ENCODE assay signal across 25 cellular contexts in genomic region chr12:121963341-121964018, GRCh38. TPM values are rescaled to one million over a fixed set of nuclear protein-coding genes. Genes with fewer than 3 reads are reported as not detected.
DNase-seq lines count a peak whose midpoint lies in the region; ATAC-seq and TF ChIP-seq lines count a peak whose summit lies in the region.
"Had no signal": no experiment of that assay in that cellular context is flagged by ENCODE, and none has a peak within 500 bp of the region (broad histone marks: within the 10 kb centered on the region; RNA-seq: fewer than 3 reads in every experiment).

No MANE protein-coding gene starts in this region.

- no peak overlapping the region for H3K9ac ChIP-seq in IMR-90 (ENCODE audit: low read depth, low read length)

- ATAC-seq in IMR-90 (ENCODE audit: low read depth) (no peak), esophagus mucosa (peak; percentile 18), HG03571 (IDR thresholded peaks at IDR 0.05; ENCODE audit: unreplicated experiment) (no peak), HG02642 (IDR thresholded peaks at IDR 0.05; ENCODE audit: poor library complexity, unreplicated experiment) (no peak)
- ATAC-seq: CD8-positive, alpha-beta T cell; HCT116 had no signal

- WGBS in IMR-90 (ENCODE audit: extremely low coverage in 2 of 2, insufficient read length in 1 of 2), 2 experiments = 97% methylated on average over 7 of the region's 15 CpGs; no CpG with 5 or more reads in 1 of the 2 experiments
- 77 to 92% (median 83%) methylated on average over 12 to 15 of the region's 15 CpGs for WGBS in spleen, 5 donors

- in situ Hi-C loops in IMR-90 (cut with MboI; ENCODE audit: low sequenced_read_pairs) = no loop called here

- no peak overlapping the region for H3K23ac ChIP-seq in IMR-90 (ENCODE audit: low read depth, low read length)

- H2AFZ ChIP-seq in IMR-90 (replicated peaks; ENCODE audit: low read length, poor library complexity) (no peak overlapping the region), osteoblast (ENCODE audit: low read length) (no peak overlapping the region)

- H3K79me1 ChIP-seq in IMR-90 (ENCODE audit: low read depth in 1 of 2, low read length in 2 of 2) = peaks cover 0 to 14% of the 10 kb centered on the region in 2 experiments; a peak in 2 of 4 replicates

- no peak overlapping the region for H4K8ac ChIP-seq in IMR-90 (ENCODE audit: low read depth in 2 of 2, low read length in 2 of 2)

- no peak for TF ChIP-seq POLR2A in IMR-90 (IDR thresholded peaks at IDR 0.05; ENCODE audit: low read depth, low read length)
- TF ChIP-seq POLR2A in spleen (IDR thresholded peaks at IDR 0.05) = no peak

- no TSS peak for BruUV-seq in IMR-90 (replicated peaks; lab: Mats Ljungman, UMichigan)

- H3K4ac ChIP-seq in IMR-90 (ENCODE audit: low read depth, low read length) = no peak overlapping the region

- H3K4me1 ChIP-seq in IMR-90 (ENCODE audit: control insufficient read depth, insufficient read depth, low read length) (peaks cover 12% of the 10 kb centered on the region), osteoblast (ENCODE audit: insufficient read depth, low read length) (peaks cover 33% of the 10 kb centered on the region), spleen (peaks cover 0 to 17% (median under 1%) of the 10 kb centered on the region in 6 donors)
- H3K4me1 ChIP-seq: Caco-2 had no signal

- POLR2A ChIA-PET in IMR-90 (lab: Charles Lee; ENCODE audit: unreplicated experiment) (no interaction called here), RWPE1 (lab: Yijun Ruan, JAX; ENCODE audit: low non-redundant PET) (no interaction called here)

- no peaks in the 10 kb centered on the region for H3K79me2 ChIP-seq in osteoblast (ENCODE audit: insufficient read depth, low read length)

- H3K18ac ChIP-seq in IMR-90 (ENCODE audit: low read depth, low read length) = no peak overlapping the region

- no peak overlapping the region for H4K5ac ChIP-seq in IMR-90 (ENCODE audit: low read depth, low read length)

- CTCF ChIA-PET in IMR-90 (lab: Yijun Ruan, JAX) (no interaction called here), RWPE1 (lab: Yijun Ruan, JAX) (no interaction called here)

- H3K36me3 ChIP-seq in IMR-90 (ENCODE audit: control insufficient read depth, insufficient read depth, low read length) (peaks cover 20% of the 10 kb centered on the region; the same call in 1 of the 2 replicates), osteoblast (ENCODE audit: insufficient read depth, low read length) (peaks cover 24% of the 10 kb centered on the region), spleen (peaks cover 0 to 6% (median 0%) of the 10 kb centered on the region in 6 donors)

- H3K9me3 ChIP-seq in IMR-90 (ENCODE audit: control insufficient read depth, insufficient read depth, low read length) (no peaks in the 10 kb centered on the region), osteoblast (ENCODE audit: low read depth, low read length) (no peaks in the 10 kb centered on the region), spleen (no peaks in the 10 kb centered on the region)
- H3K9me3 ChIP-seq: Caco-2 had no signal

- peak overlapping the region; percentile 25; the same call in 1 of the 2 replicates for H2BK20ac ChIP-seq in IMR-90 (ENCODE audit: low read depth, low read length)

- DNase-seq in IMR-90 = no peak
- no peak for DNase-seq in RWPE1 (ENCODE audit: low spot score)
- no peak for DNase-seq in osteoblast (ENCODE audit: insufficient read length, low spot score, missing footprints)
- DNase-seq in spleen = no peak
- no peak for DNase-seq in GM03348 (ENCODE audit: low spot score)
- DNase-seq: C1 segment of cervical spinal cord; Caco-2; CD8-positive, alpha-beta T cell; DMS79; EL; GDM1; KG1; NCI-H1048; NCI-H1417; NCI-H1694; NCI-H2029 treated with DMSO at 0.1 percent for 48 hours; NCI-H446 treated with DMSO at 0.1 percent for 48 hours; NCI-H526; NCI-H82; RPMI8226; SHP77 treated with DMSO at 0.1 percent for 48 hours had no signal

- no peaks in the 10 kb centered on the region for H3K27me3 ChIP-seq in IMR-90 (ENCODE audit: control insufficient read depth, insufficient read depth, low read length)
- H3K27me3 ChIP-seq in osteoblast (ENCODE audit: insufficient read depth, low read length) = no peaks in the 10 kb centered on the region
- H3K27me3 ChIP-seq in spleen (replicated peaks in 1 of 7) = no peaks in the 10 kb centered on the region

- H2BK120ac ChIP-seq in IMR-90 (ENCODE audit: low read depth, low read length) = no peak overlapping the region

- no peak overlapping the region for H2BK5ac ChIP-seq in IMR-90 (ENCODE audit: low read depth, low read length, poor library complexity, severe bottlenecking)

- H3K27ac ChIP-seq in IMR-90 (ENCODE audit: insufficient read depth, low read length) = no peak overlapping the region
- peak overlapping the region; percentile 42; the same call in 1 of the 2 replicates for H3K27ac ChIP-seq in RWPE1
- peak overlapping the region; percentile 39 for H3K27ac ChIP-seq in osteoblast (ENCODE audit: low read depth, low read length)
- no peak overlapping the region for H3K27ac ChIP-seq in spleen

- no peaks in the 10 kb centered on the region for H4K20me1 ChIP-seq in IMR-90 (ENCODE audit: insufficient read depth, low read length)
- no peaks in the 10 kb centered on the region for H4K20me1 ChIP-seq in osteoblast (ENCODE audit: insufficient read depth, low read length)

- H3K56ac ChIP-seq in IMR-90 (ENCODE audit: extremely low read depth, insufficient read depth, low read length) = no peak overlapping the region

- no peak overlapping the region for H3K14ac ChIP-seq in IMR-90 (replicated peaks; ENCODE audit: low read depth, low read length)

- no peak overlapping the region for H4K91ac ChIP-seq in IMR-90 (ENCODE audit: insufficient read depth, low read depth, low read length)

- TF ChIP-seq RAD21 in IMR-90 (IDR thresholded peaks at IDR 0.05; ENCODE audit: low read length) = no peak

- H3K4me3 ChIP-seq in IMR-90 (ENCODE audit: insufficient read depth, low read depth, low read length) = no peak overlapping the region
- H3K4me3 ChIP-seq in osteoblast (ENCODE audit: insufficient read depth, low read length) = no peak overlapping the region
- H3K4me3 ChIP-seq in spleen = no peak overlapping the region

- H2AK9ac ChIP-seq in IMR-90 (replicated peaks; ENCODE audit: low read depth, low read length, poor library complexity) = peak overlapping the region; percentile 63

- H3K9me1 ChIP-seq in IMR-90 (ENCODE audit: insufficient read depth, low read length) = peaks cover 15% of the 10 kb centered on the region

- H2AK5ac ChIP-seq in IMR-90 (ENCODE audit: low read depth, low read length) = no peak overlapping the region; the same call in 1 of the 2 replicates

- intact Hi-C loops in IMR-90 (cut with micrococcal nuclease) = no loop called here
- intact Hi-C loops in spleen (cut with DNase I; ENCODE audit: low total_unique reads) = no loop called here

- no peak overlapping the region for H3K4me2 ChIP-seq in IMR-90 (ENCODE audit: low read depth, low read length)
- no peak overlapping the region for H3K4me2 ChIP-seq in osteoblast (ENCODE audit: insufficient read depth, low read length)

- TF ChIP-seq CTCF in IMR-90 (conservative IDR thresholded peaks at IDR 0.05; ENCODE audit: low read depth, low read length) (no peak), RWPE1 (conservative IDR thresholded peaks at IDR 0.05; ENCODE audit: low read depth) (no peak), osteoblast (IDR thresholded peaks at IDR 0.05; ENCODE audit: extremely low read depth, low read depth, low read length) (no peak), spleen (IDR thresholded peaks at IDR 0.05 in 8 of 11, conservative IDR thresholded peaks at IDR 0.05 in 3 of 11) (no peak)

- dilution Hi-C loops in IMR-90 (cut with HindIII; ENCODE audit: low sequenced_read_pairs, unreplicated experiment) = no loop called here

- H2BK15ac ChIP-seq in IMR-90 (ENCODE audit: low read depth, low read length) = no peak overlapping the region

TF ChIP-seq in IMR-90, 13 proteins besides CTCF, POLR2A, EP300 and RAD21:
- TF ChIP-seq CHD1 (IDR thresholded peaks at IDR 0.05; ENCODE audit: low read depth, low read length) = no peak
- no peak for TF ChIP-seq FOS (IDR thresholded peaks at IDR 0.05; ENCODE audit: low read depth, low read length)
- TF ChIP-seq SMC3 (IDR thresholded peaks at IDR 0.05; ENCODE audit: low read depth, low read length) = no peak
- no peak for TF ChIP-seq MAFK (IDR thresholded peaks at IDR 0.05; ENCODE audit: low read depth, low read length)

RNA-seq across cellular contexts. Expression of gene CFAP251, which starts 45.1 kb away (rescaled TPM):
- total RNA-seq in IMR-90 (2012; rRNA removed) = 9.1 and 9.4 TPM in 2 replicates
- 6.8 and 7.8 TPM in 2 replicates for polyA plus RNA-seq in IMR-90 (2012; rRNA removed)
- 4.2 and 6.8 TPM in 2 replicates for polyA plus RNA-seq in IMR-90 (2012; cell fraction: cytosol; rRNA removed)
- polyA plus RNA-seq in IMR-90 (2012; cell fraction: nucleus; rRNA removed; ENCODE audit: low replicate concordance) = 5.3 and 12.5 TPM in 2 replicates
- 18.3 TPM for total RNA-seq in esophagus mucosa
- total RNA-seq in osteoblast = 4.3 and 7.4 TPM in 2 replicates
- 10 to 100 TPM in 1 of 7 donors, 1 to 10 TPM in 6; 3.0 to 10.5 (median 6.1) TPM for total RNA-seq in spleen
- 1 to 10 TPM; 1.3 to 2.7 (median 1.7) TPM for polyA plus RNA-seq in spleen

RNA-seq across cellular contexts. Expression of gene BCL7A, which starts 58.2 kb away (rescaled TPM):
- total RNA-seq in IMR-90 (2012; rRNA removed) = 5.6 and 6.1 TPM in 2 replicates
- 7.9 and 8.6 TPM in 2 replicates for polyA plus RNA-seq in IMR-90 (2012; rRNA removed)
- polyA plus RNA-seq in IMR-90 (2012; cell fraction: cytosol; rRNA removed) = 6.7 and 7.3 TPM in 2 replicates
- polyA plus RNA-seq in IMR-90 (2012; cell fraction: nucleus; rRNA removed; ENCODE audit: low replicate concordance) = 6.3 and 6.4 TPM in 2 replicates
- total RNA-seq in esophagus mucosa = 2.3 TPM
- 4.4 and 4.7 TPM in 2 replicates for total RNA-seq in osteoblast
- total RNA-seq in spleen = 10 to 100 TPM in 1 of 7 donors, 1 to 10 TPM in 6; 4.2 to 10.1 (median 8.1) TPM
- 1 to 10 TPM; 2.5 to 4.8 (median 3.8) TPM for polyA plus RNA-seq in spleen

Comparison
In these comparisons a context has a peak if more than half of its experiments do, and no peak if none do; other contexts are left out.
1. H3K27ac ChIP-seq: peak in RWPE1 (single experiment) and osteoblast (single experiment); none in IMR-90 (single experiment) and spleen (0 of 8).